ENCODE assay signal across 19 cellular contexts in the genomic region with DNA sequence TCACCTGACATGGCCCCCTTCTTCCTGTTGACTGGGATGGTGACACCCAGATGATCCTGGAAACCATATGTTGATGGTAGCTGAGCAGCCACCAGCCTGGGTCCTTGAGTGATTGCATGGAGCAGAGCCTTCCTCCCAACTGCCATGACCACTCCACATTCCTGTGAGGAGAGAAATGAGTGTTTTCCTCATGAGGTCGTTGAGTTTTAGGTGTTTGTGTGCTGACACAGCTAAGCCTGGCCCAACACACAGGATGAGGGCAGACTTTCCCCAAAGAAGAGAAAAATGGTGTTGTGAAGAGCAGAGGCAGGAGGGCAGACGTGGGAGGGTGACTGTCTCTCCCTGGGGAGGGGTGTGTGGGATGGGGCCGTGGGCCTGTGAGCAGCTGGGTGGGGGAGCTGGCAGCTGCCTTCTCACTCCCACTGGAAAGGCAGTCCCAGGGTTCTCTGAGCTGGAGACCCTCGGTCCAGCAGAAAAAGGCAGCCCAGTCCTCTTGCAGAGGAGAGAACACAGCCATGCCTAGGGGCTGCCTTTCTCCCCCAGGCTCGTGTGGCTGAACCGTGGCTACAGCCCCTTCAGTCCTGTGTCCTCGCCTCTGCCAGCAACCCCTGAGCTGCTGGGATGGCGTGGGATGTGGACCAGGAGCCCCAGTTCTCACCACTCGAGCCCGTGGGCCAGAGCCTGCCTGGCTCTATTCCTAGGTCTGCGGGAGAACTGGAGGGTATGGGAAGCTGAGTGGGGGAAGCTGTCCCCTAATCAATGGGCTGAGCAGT.
"Had no signal": no experiment of that assay in that cellular context is flagged by ENCODE, and none has a peak within 500 bp of the region (broad histone marks: within the 10 kb centered on the region; RNA-seq: fewer than 3 reads in every experiment).

No MANE protein-coding gene starts in this region.

- H3K27ac ChIP-seq: ascending aorta, gastrocnemius medialis, heart right ventricle, prostate gland, right lobe of liver, SK-N-MC, testis, vagina had no signal

- DNase-seq: activated CD4-positive, alpha-beta T cell treated with anti-CD3 and anti-CD28 coated beads, Interleukin-2, amount 10 ng/mL, durations not matched to agents 24 days and 14 days; activated naive CD8-positive, alpha-beta T cell treated with anti-CD3 and anti-CD28 coated beads, Interleukin-2, amount 50 U/mL, for 24 hours; activated T-cell treated with anti-CD3 and anti-CD28 coated beads, Interleukin-2, amount 50 U/mL, for 1 hour; gastrocnemius medialis; heart right ventricle; nucleus accumbens; right lobe of liver; stimulated activated CD4-positive, alpha-beta T cell treated with anti-CD3 and anti-CD28 coated beads, Interleukin-12 subunit alpha, Interleukin-12 subunit beta, amount 100 ng/mL, for 4 hours; stimulated activated CD4-positive, alpha-beta T cell treated with anti-CD3 and anti-CD28 coated beads, Interleukin-2, amount 100 ng/mL, for 48 hours; stimulated activated naive CD4-positive, alpha-beta T cell treated with Interleukin-2 at 50 U/mL for 16 hours; testis had no signal

- H3K27me3 ChIP-seq: ascending aorta, right lobe of liver, testis, vagina had no signal

- H3K27me3 Mint-ChIP-seq: activated CD4-positive, alpha-beta T cell treated with anti-CD3 and anti-CD28 coated beads, Interleukin-2, amount 10 ng/mL, durations not matched to agents 24 days and 14 days had no signal

- H3K27ac Mint-ChIP-seq: activated naive CD8-positive, alpha-beta T cell treated with anti-CD3 and anti-CD28 coated beads, Interleukin-2, amount 50 U/mL, for 24 hours; naive thymus-derived CD8-positive, alpha-beta T cell had no signal

- H3K4me3 Mint-ChIP-seq: activated CD4-positive, alpha-beta T cell treated with anti-CD3 and anti-CD28 coated beads, Interleukin-2, amount 10 ng/mL, durations not matched to agents 24 days and 14 days; activated naive CD8-positive, alpha-beta T cell treated with anti-CD3 and anti-CD28 coated beads, Interleukin-2, amount 50 U/mL, for 24 hours; T-cell had no signal

- H3K36me3 Mint-ChIP-seq: naive thymus-derived CD8-positive, alpha-beta T cell; T-cell had no signal

- H3K9me3 Mint-ChIP-seq: activated CD4-positive, alpha-beta T cell treated with anti-CD3 and anti-CD28 coated beads, Interleukin-2, amount 10 ng/mL, durations not matched to agents 24 days and 14 days had no signal

- H3K36me3 ChIP-seq: ascending aorta, gastrocnemius medialis, heart right ventricle, prostate gland, right lobe of liver, vagina had no signal

- H3K4me3 ChIP-seq: ascending aorta, gastrocnemius medialis, heart right ventricle, lung, mucosa of descending colon, prostate gland, right lobe of liver, SK-N-MC, testis, vagina had no signal

- ATAC-seq: gastrocnemius medialis; heart right ventricle; mucosa of descending colon; naive thymus-derived CD8-positive, alpha-beta T cell; right lobe of liver; T-cell had no signal

- H3K4me1 ChIP-seq: ascending aorta, gastrocnemius medialis, heart right ventricle, prostate gland, right lobe of liver, testis, vagina had no signal

- H3K9me3 ChIP-seq: ascending aorta, gastrocnemius medialis, mucosa of descending colon, prostate gland, right lobe of liver, testis, vagina had no signal
